ENCODE assay signal across 8 cellular contexts in the genomic region with DNA sequence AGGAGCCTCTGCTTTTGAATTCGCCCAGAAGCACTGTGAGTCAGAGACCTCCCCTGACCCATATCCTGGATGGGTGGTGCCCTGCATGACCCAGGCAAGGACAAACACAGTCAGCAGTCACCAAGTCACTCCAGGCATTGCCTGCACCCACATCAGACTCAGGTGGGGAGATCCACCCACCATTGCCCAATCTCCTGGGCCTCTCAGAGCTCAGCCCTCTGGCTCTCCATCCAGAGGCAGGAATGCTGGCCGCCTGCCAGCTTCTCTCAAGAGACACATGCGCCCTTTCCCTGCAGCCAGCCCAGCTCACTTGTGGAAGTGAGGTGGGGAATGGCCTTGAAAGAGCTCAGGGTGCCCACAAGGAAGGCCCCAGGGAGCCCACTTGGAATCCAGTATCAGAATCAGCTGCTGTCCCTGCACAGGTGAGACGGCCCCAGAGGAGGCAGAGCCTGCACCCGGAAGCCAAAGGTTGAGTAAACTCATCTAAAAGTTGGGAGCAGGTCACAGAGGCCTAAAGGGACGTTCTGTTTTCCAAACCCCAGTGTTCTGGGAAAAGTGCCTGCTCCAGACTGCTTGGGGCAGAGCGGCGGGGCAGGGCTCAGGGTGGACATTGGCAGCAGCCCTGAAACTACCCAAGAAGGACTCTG.
DNase-seq lines count a peak whose midpoint lies in the region; ATAC-seq lines count a peak whose summit lies in the region.

No MANE protein-coding gene starts in this region.

- H3K27me3 ChIP-seq in right cardiac atrium (ENCODE audit: control insufficient read depth, insufficient read depth), result no peaks in the 10 kb centered on the region

- H3K27ac ChIP-seq in right cardiac atrium (ENCODE audit: low read length), result peak overlapping the region; percentile 14

- no peaks in the 10 kb centered on the region for H3K27me3 Mint-ChIP-seq in stimulated activated naive CD8-positive, alpha-beta T cell treated with anti-CD3 and anti-CD28 coated beads, Interleukin-15, amount 100 ng/mL, for 72 hours

- ATAC-seq in right cardiac atrium (peak; percentile 85 to 86), HG03280 (IDR thresholded peaks at IDR 0.05; ENCODE audit: unreplicated experiment) (no peak), GM21447 (IDR thresholded peaks at IDR 0.05; ENCODE audit: unreplicated experiment) (no peak), GM18502 (IDR thresholded peaks at IDR 0.05; ENCODE audit: poor library complexity, unreplicated experiment) (no peak)
- ATAC-seq in stimulated activated naive CD8-positive, alpha-beta T cell treated with anti-CD3 and anti-CD28 coated beads, Interleukin-15, amount 100 ng/mL, for 72 hours, result peak; percentile 45

- no peak overlapping the region for H3K4me3 ChIP-seq in right cardiac atrium (ENCODE audit: low read length)

- no peak overlapping the region for H3K27ac Mint-ChIP-seq in stimulated activated naive CD8-positive, alpha-beta T cell treated with anti-CD3 and anti-CD28 coated beads, Interleukin-15, amount 100 ng/mL, for 72 hours

- no peak overlapping the region for H3K4me3 Mint-ChIP-seq in stimulated activated naive CD8-positive, alpha-beta T cell treated with anti-CD3 and anti-CD28 coated beads, Interleukin-15, amount 100 ng/mL, for 72 hours

- no peaks in the 10 kb centered on the region for H3K9me3 Mint-ChIP-seq in stimulated activated naive CD8-positive, alpha-beta T cell treated with anti-CD3 and anti-CD28 coated beads, Interleukin-15, amount 100 ng/mL, for 72 hours

- H3K4me1 Mint-ChIP-seq in stimulated activated naive CD8-positive, alpha-beta T cell treated with anti-CD3 and anti-CD28 coated beads, Interleukin-15, amount 100 ng/mL, for 72 hours, result peaks cover 32% of the 10 kb centered on the region

- intact Hi-C loops in right cardiac atrium (cut with DNase I), result no loop called here

- 51% methylated on average over 8 of the region's 8 CpGs for WGBS in right cardiac atrium

- H3K4me1 ChIP-seq in right cardiac atrium (ENCODE audit: control insufficient read depth, insufficient read depth, low read length), result peaks cover 7% of the 10 kb centered on the region

- no peaks in the 10 kb centered on the region for H3K9me3 ChIP-seq in right cardiac atrium (ENCODE audit: control insufficient read depth, low read length)

- DNase-seq in AG08396 (ENCODE audit: low spot score), result peak; percentile 77
- DNase-seq in NCI-H1092 (lab: John Stamatoyannopoulos, UW), result peak; percentile 83
- DNase-seq in amniotic epithelial cell (ENCODE audit: low read depth), result peak; percentile 83
- peak; percentile 76 to 93 (median 89) for DNase-seq in right cardiac atrium
- no peak for DNase-seq in stimulated activated naive CD8-positive, alpha-beta T cell treated with anti-CD3 and anti-CD28 coated beads, Interleukin-15, amount 100 ng/mL, for 72 hours

Comparison
In these comparisons a context has a peak if more than half of its experiments do, and no peak if none do; other contexts are left out.
1. DNase-seq: peak in AG08396 (single experiment), NCI-H1092 (single experiment), amniotic epithelial cell (single experiment) and right cardiac atrium (3 of 3); none in stimulated activated naive CD8-positive, alpha-beta T cell treated with anti-CD3 and anti-CD28 coated beads, Interleukin-15, amount 100 ng/mL, for 72 hours (0 of 2).
2. ATAC-seq: peak in right cardiac atrium (2 of 2) and stimulated activated naive CD8-positive, alpha-beta T cell treated with anti-CD3 and anti-CD28 coated beads, Interleukin-15, amount 100 ng/mL, for 72 hours (single experiment); none in HG03280 (single experiment), GM21447 (single experiment) and GM18502 (single experiment).